In the genomic region with DNA sequence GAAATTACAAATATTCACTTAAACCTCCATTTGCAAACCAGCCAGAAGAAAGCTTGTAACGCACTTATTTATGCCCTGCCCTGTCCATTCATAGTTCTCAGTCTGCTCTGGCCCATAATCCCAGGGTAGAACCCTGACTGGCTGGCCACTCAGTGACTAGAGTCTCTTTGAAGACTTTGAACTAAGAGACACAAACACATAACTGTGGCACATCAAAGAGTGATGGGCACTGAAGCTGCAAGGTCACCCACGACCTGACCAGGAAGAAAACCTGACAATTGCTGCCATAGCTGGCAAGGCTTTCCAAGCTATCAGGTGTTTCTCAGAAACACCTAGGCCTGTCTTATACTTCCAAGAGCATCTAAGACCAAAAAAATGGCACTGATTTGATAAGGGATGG, we compare ENCODE assay signal across 13 cellular contexts.
"Had no signal": no experiment of that assay in that cellular context is flagged by ENCODE, and none has a peak within 500 bp of the region (broad histone marks: within the 10 kb centered on the region; RNA-seq: fewer than 3 reads in every experiment).

No MANE protein-coding gene starts in this region.

- H3K9me3 ChIP-seq: esophagus muscularis mucosa had no signal

- H3K4me1 Mint-ChIP-seq: nephron progenitor cell had no signal

- H3K27ac ChIP-seq: esophagus muscularis mucosa had no signal

- H3K4me3 ChIP-seq: esophagus muscularis mucosa had no signal

- H3K4me3 Mint-ChIP-seq: nephron progenitor cell had no signal

- H3K9me3 Mint-ChIP-seq: activated naive CD4-positive, alpha-beta T cell treated with anti-CD3 and anti-CD28 coated beads, Interleukin-2, amount 50 U/mL, for 72 hours; nephron progenitor cell had no signal

- H3K27me3 ChIP-seq: esophagus muscularis mucosa had no signal

- DNase-seq: activated effector memory CD4-positive, alpha-beta T cell treated with anti-CD3 and anti-CD28 coated beads, Interleukin-2, amount 50 U/mL, for 16 hours; cortex of kidney; effector CD4-positive, alpha-beta T cell; hippocampal formation; kidney; mesendoderm; nephron progenitor cell; occipital lobe; stimulated activated CD4-positive, alpha-beta T cell treated with anti-CD3 and anti-CD28 coated beads, Interleukin-4, amount 100 ng/mL, for 24 hours; stimulated activated naive CD8-positive, alpha-beta T cell treated with anti-CD3 and anti-CD28 coated beads, Interleukin-15, Interleukin-2, amounts not matched to agents 100 U/mL and 50 U/mL, for 24 hours; trophoblast cell had no signal

- H3K36me3 ChIP-seq: esophagus muscularis mucosa had no signal

- H3K4me1 ChIP-seq: esophagus muscularis mucosa had no signal

- ATAC-seq: stimulated activated naive CD8-positive, alpha-beta T cell treated with anti-CD3 and anti-CD28 coated beads, Interleukin-15, Interleukin-2, amounts not matched to agents 100 U/mL and 50 U/mL, for 24 hours had no signal

- H3K27ac Mint-ChIP-seq: nephron progenitor cell had no signal

- FAIRE-seq: kidney had no signal
